In genomic region chr19:13864223-13864512, GRCh38 we compare ENCODE assay signal across 10 cellular contexts. TPM values are rescaled to one million over a fixed set of nuclear protein-coding genes. Genes with fewer than 3 reads are reported as not detected.
DNase-seq lines count a peak whose midpoint lies in the region; ATAC-seq and TF ChIP-seq lines count a peak whose summit lies in the region.
"Had no signal": no experiment of that assay in that cellular context is flagged by ENCODE, and none has a peak within 500 bp of the region (broad histone marks: within the 10 kb centered on the region; RNA-seq: fewer than 3 reads in every experiment).

No MANE protein-coding gene starts in this region.

- no peak overlapping the region for H3K4me3 ChIP-seq in CD8-positive, alpha-beta T cell (ENCODE audit: low read depth, low read length)
- peak overlapping the region; percentile 43; the same call in 1 of the 2 replicates for H3K4me3 ChIP-seq in HUES6 (ENCODE audit: low read depth, low read length)
- H3K4me3 ChIP-seq: MG63 had no signal

- peaks cover 33% of the 10 kb centered on the region for H3K4me1 ChIP-seq in CD8-positive, alpha-beta T cell (ENCODE audit: insufficient read depth, low read length)
- H3K4me1 ChIP-seq in HUES6 (ENCODE audit: control insufficient read depth, insufficient read depth, low read length), result peaks cover 19% of the 10 kb centered on the region

- H3K4me1 Mint-ChIP-seq in CD8-positive, alpha-beta T cell (ENCODE audit: low read depth), result peaks cover 34% of the 10 kb centered on the region
- H3K4me1 Mint-ChIP-seq in activated naive CD8-positive, alpha-beta T cell treated with anti-CD3 and anti-CD28 coated beads, Interleukin-2, amount 50 U/mL, for 24 hours, result peaks cover 54% of the 10 kb centered on the region
- peaks cover 56% of the 10 kb centered on the region for H3K4me1 Mint-ChIP-seq in nephron progenitor cell

- CTCF ChIA-PET in CD8-positive, alpha-beta T cell (lab: Charles Lee), result interaction anchor here (0.7 to 11.9 kb wide), 6 partner anchors 11 to 208 kb away, joined by 3 to 263 read pairs (median 4); partner anchors contain the start of gene MISP3

- peak overlapping the region; percentile 7 for H3K27ac Mint-ChIP-seq in CD8-positive, alpha-beta T cell
- peak overlapping the region; percentile 37 for H3K27ac Mint-ChIP-seq in activated naive CD8-positive, alpha-beta T cell treated with anti-CD3 and anti-CD28 coated beads, Interleukin-2, amount 50 U/mL, for 24 hours
- no peak overlapping the region for H3K27ac Mint-ChIP-seq in nephron progenitor cell

- peak overlapping the region; percentile 29 for H3K9ac ChIP-seq in HUES6 (ENCODE audit: low read length)

- H3K4me3 Mint-ChIP-seq in CD8-positive, alpha-beta T cell, result peak overlapping the region; percentile 77
- H3K4me3 Mint-ChIP-seq in activated naive CD8-positive, alpha-beta T cell treated with anti-CD3 and anti-CD28 coated beads, Interleukin-2, amount 50 U/mL, for 24 hours, result peak overlapping the region; percentile 74
- H3K4me3 Mint-ChIP-seq in nephron progenitor cell, result peak overlapping the region; percentile 84

- H3K9me3 Mint-ChIP-seq in CD8-positive, alpha-beta T cell, result no peaks in the 10 kb centered on the region
- H3K9me3 Mint-ChIP-seq in activated naive CD8-positive, alpha-beta T cell treated with anti-CD3 and anti-CD28 coated beads, Interleukin-2, amount 50 U/mL, for 24 hours, result no peaks in the 10 kb centered on the region
- H3K9me3 Mint-ChIP-seq in nephron progenitor cell, result no peaks in the 10 kb centered on the region

- no peaks in the 10 kb centered on the region for H3K36me3 ChIP-seq in CD8-positive, alpha-beta T cell (ENCODE audit: insufficient read depth, low read length)
- no peaks in the 10 kb centered on the region for H3K36me3 ChIP-seq in HUES6 (ENCODE audit: control insufficient read depth, insufficient read depth, low read length)
- H3K36me3 ChIP-seq: MG63 had no signal

- DNase-seq in CD8-positive, alpha-beta T cell, result no peak
- no peak for DNase-seq in activated naive CD8-positive, alpha-beta T cell treated with anti-CD3 and anti-CD28 coated beads, Interleukin-2, amount 50 U/mL, for 24 hours
- DNase-seq in nephron progenitor cell (no peak), NCI-H446 (lab: John Stamatoyannopoulos, UW) (no peak), NCI-H2107 (lab: John Stamatoyannopoulos, UW) (no peak)
- DNase-seq: MG63; stimulated activated CD4-positive, alpha-beta T cell treated with anti-CD3 and anti-CD28 coated beads, Interleukin-15, amount 100 ng/mL, for 24 hours had no signal

- no peak for ATAC-seq in CD8-positive, alpha-beta T cell
- no peak for ATAC-seq in activated naive CD8-positive, alpha-beta T cell treated with anti-CD3 and anti-CD28 coated beads, Interleukin-2, amount 50 U/mL, for 24 hours
- ATAC-seq in HG02970 (IDR thresholded peaks at IDR 0.05; ENCODE audit: low FRiP score, unreplicated experiment), result no peak

- TF ChIP-seq CTCF in CD8-positive, alpha-beta T cell (IDR thresholded peaks at IDR 0.05), result no peak
- TF ChIP-seq CTCF in nephron progenitor cell (IDR thresholded peaks at IDR 0.05), result no peak

- intact Hi-C loops in CD8-positive, alpha-beta T cell (cut with DNase I, micrococcal nuclease), result loop anchor here (5.0 kb wide), 2 partner anchors 37 to 587 kb away; no protein-coding TSS in a partner anchor

- H3K27ac ChIP-seq in CD8-positive, alpha-beta T cell (ENCODE audit: low read depth, low read length), result no peak overlapping the region
- H3K27ac ChIP-seq in HUES6 (ENCODE audit: low read depth, low read length), result no peak overlapping the region

- POLR2A ChIA-PET in CD8-positive, alpha-beta T cell (lab: Charles Lee), result interaction anchor here (2.9 kb wide), 1 partner anchor 90 kb away, joined by 13 read pairs; the partner anchor contains the start of gene C19orf53

- H3K27me3 Mint-ChIP-seq in CD8-positive, alpha-beta T cell (ENCODE audit: low read depth), result peaks cover 23% of the 10 kb centered on the region
- peaks cover 25% of the 10 kb centered on the region for H3K27me3 Mint-ChIP-seq in activated naive CD8-positive, alpha-beta T cell treated with anti-CD3 and anti-CD28 coated beads, Interleukin-2, amount 50 U/mL, for 24 hours
- H3K27me3 Mint-ChIP-seq in nephron progenitor cell (ENCODE audit: low read depth, poor library complexity), result peaks cover 40% of the 10 kb centered on the region

- H3K36me3 Mint-ChIP-seq in CD8-positive, alpha-beta T cell, result no peaks in the 10 kb centered on the region
- peaks cover 2% of the 10 kb centered on the region for H3K36me3 Mint-ChIP-seq in activated naive CD8-positive, alpha-beta T cell treated with anti-CD3 and anti-CD28 coated beads, Interleukin-2, amount 50 U/mL, for 24 hours (ENCODE audit: low read depth)
- no peaks in the 10 kb centered on the region for H3K36me3 Mint-ChIP-seq in nephron progenitor cell (ENCODE audit: low read depth)

- H3K9me3 ChIP-seq in CD8-positive, alpha-beta T cell (ENCODE audit: low read length), result no peaks in the 10 kb centered on the region
- H3K9me3 ChIP-seq in HUES6 (ENCODE audit: control insufficient read depth, insufficient read depth, low read depth, low read length), result no peaks in the 10 kb centered on the region
- H3K9me3 ChIP-seq: MG63 had no signal

- H3K27me3 ChIP-seq in CD8-positive, alpha-beta T cell (ENCODE audit: insufficient read depth, low read length), result peaks cover 7% of the 10 kb centered on the region
- H3K27me3 ChIP-seq in HUES6 (ENCODE audit: control insufficient read depth, insufficient read depth, low read length), result peaks cover 59% of the 10 kb centered on the region
- H3K27me3 ChIP-seq: MG63 had no signal

RNA-seq across cellular contexts. Expression of gene NANOS3, which starts 12.8 kb away (rescaled TPM):
- not detected for total RNA-seq in CD8-positive, alpha-beta T cell
- total RNA-seq: epithelial cell of proximal tubule had no signal

RNA-seq across cellular contexts. Expression of gene BRME1, which starts 41.7 kb away (rescaled TPM):
- total RNA-seq in CD8-positive, alpha-beta T cell, result 1 to 10 TPM; 1.0 to 1.2 TPM

RNA-seq across cellular contexts. Expression of gene CC2D1A, which starts 41.8 kb away (rescaled TPM):
- 10 to 100 TPM; 11.3 to 16.0 TPM for total RNA-seq in CD8-positive, alpha-beta T cell
